ENCODE assay signal across 1 cellular context in the genomic region with DNA sequence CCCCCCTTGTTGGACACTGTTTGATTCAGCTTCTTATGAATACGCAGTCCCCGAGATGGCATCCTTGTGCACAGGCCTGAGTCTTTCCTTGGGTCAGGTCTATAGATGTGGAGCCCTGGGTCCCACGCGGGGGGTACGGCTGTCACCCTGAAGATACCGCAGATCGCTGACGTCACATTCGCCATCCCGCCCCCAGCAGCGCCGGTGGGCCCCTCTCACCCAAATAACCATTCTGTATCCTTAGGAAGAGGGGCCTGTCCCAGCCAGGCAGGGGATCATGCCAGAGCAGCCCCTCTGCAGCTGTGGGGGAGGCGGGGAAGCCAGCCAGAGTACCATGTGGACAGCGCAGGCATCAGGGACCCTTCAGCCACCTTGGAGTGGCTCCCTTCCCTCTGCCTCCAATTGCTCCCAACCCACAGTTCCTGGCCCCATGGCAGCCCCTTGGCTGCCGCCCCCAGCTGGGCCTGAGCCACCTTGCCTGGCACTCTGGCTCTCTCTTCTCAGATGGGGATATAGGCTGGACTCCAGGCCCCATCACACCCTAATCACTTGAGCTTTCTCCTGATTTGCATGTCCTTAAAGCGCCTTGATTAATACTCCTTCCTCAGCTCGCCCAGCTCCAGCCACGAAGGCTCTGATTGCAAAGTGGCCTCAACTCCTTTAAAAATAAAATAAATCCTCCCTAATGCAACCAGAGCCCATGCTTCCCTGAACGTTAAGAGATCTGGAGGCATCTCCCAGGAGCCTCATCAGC.
TF ChIP-seq lines count a peak whose summit lies in the region.

No MANE protein-coding gene starts in this region.

TF ChIP-seq in HepG2, 621 proteins besides CTCF, POLR2A, EP300 and RAD21 (continued from another document):
- TF ChIP-seq ATF2 (CRISPR knock-in tag; IDR thresholded peaks at IDR 0.05) (no peak), THAP11 (CRISPR knock-in tag; IDR thresholded peaks at IDR 0.05) (no peak), AGO1 (IDR thresholded peaks at IDR 0.05; ENCODE audit: low read depth, low read length, poor library complexity, severe bottlenecking) (no peak)
